ENCODE assay signal across 26 cellular contexts in the genomic region with DNA sequence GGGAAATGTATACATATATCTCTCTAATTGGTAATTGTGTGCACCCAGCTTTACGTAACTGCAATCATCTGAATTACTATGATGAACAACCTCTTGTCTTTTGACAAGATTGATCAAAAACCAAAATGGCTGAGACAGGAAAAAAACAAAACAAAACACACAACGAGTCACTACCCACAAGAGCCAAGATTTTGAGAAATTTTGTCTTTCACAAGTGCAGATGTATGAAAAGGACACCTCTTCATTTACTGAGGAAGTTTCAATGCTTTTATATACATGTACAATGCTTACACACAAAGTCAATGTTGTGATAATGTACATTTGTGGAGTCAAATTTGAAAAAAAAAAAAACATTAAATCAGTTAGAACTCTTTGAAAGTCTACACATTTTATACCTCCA.
"Had no signal": no experiment of that assay in that cellular context is flagged by ENCODE, and none has a peak within 500 bp of the region (broad histone marks: within the 10 kb centered on the region; RNA-seq: fewer than 3 reads in every experiment).

No MANE protein-coding gene starts in this region.

- H3K4me1 Mint-ChIP-seq: endodermal cell, WTC11 had no signal

- H3K9me3 Mint-ChIP-seq: activated CD4-positive, alpha-beta memory T cell treated with anti-CD3 and anti-CD28 coated beads, Interleukin-2, amount 10 ng/mL, durations not matched to agents 7 days and 5 days; natural killer cell treated with Interleukin-12 subunit alpha and Interleukin-12 subunit beta and Interleukin-15 and Interleukin-18, amount 100 ng/mL, for 72 hours; T-helper 1 cell treated with Interleukin-12 subunit alpha and Interleukin-12 subunit beta and Interleukin-4 antibody, amounts not matched to agents 30 μg/mL and 1 μg/mL, for 36 hours; type B pancreatic cell had no signal

- H3K4me3 ChIP-seq: adrenal gland, cardiac muscle cell, gastrocnemius medialis, ovary, prostate gland, spleen, thoracic aorta, vagina had no signal

- H3K27me3 ChIP-seq: adrenal gland, cardiac muscle cell, gastrocnemius medialis, ovary, spleen, vagina had no signal

- FAIRE-seq: islet of Langerhans had no signal

- H3K4me3 Mint-ChIP-seq: activated CD4-positive, alpha-beta memory T cell treated with anti-CD3 and anti-CD28 coated beads, Interleukin-2, amount 10 ng/mL, durations not matched to agents 7 days and 5 days; activated naive CD8-positive, alpha-beta T cell; endodermal cell; natural killer cell treated with Interleukin-12 subunit alpha and Interleukin-12 subunit beta and Interleukin-15 and Interleukin-18, amount 100 ng/mL, for 72 hours; T-helper 1 cell treated with Interleukin-12 subunit alpha and Interleukin-12 subunit beta and Interleukin-4 antibody, amounts not matched to agents 30 μg/mL and 1 μg/mL, for 36 hours; type B pancreatic cell; WTC11 had no signal

- H3K27me3 Mint-ChIP-seq: activated CD4-positive, alpha-beta memory T cell treated with anti-CD3 and anti-CD28 coated beads, Interleukin-2, amount 10 ng/mL, durations not matched to agents 7 days and 5 days; activated naive CD8-positive, alpha-beta T cell; natural killer cell treated with Interleukin-12 subunit alpha and Interleukin-12 subunit beta and Interleukin-15 and Interleukin-18, amount 100 ng/mL, for 72 hours; type B pancreatic cell had no signal

- H3K36me3 ChIP-seq: cardiac muscle cell, ovary, prostate gland, vagina had no signal

- H3K4me1 ChIP-seq: adrenal gland, gastrocnemius medialis, prostate gland, spleen, vagina had no signal

- H3K36me3 Mint-ChIP-seq: natural killer cell treated with Interleukin-12 subunit alpha and Interleukin-12 subunit beta and Interleukin-15 and Interleukin-18, amount 100 ng/mL, for 72 hours; type B pancreatic cell had no signal

- H3K27ac ChIP-seq: adrenal gland, cardiac muscle cell, epithelial cell of prostate, gastrocnemius medialis, ovary, prostate gland, spleen, thoracic aorta, vagina had no signal

- DNase-seq: activated CD4-positive, alpha-beta memory T cell treated with anti-CD3 and anti-CD28 coated beads, Interleukin-2, amount 10 ng/mL, durations not matched to agents 7 days and 5 days; activated CD4-positive, alpha-beta T cell treated with anti-CD3 and anti-CD28 coated beads for 4 hours; activated naive CD4-positive, alpha-beta T cell; adrenal gland; cortex of kidney; endodermal cell; gastrocnemius medialis; head of caudate nucleus; left ventricle myocardium superior; midbrain; ovary; spleen; stimulated activated CD4-positive, alpha-beta T cell treated with anti-CD3 and anti-CD28 coated beads, Interleukin-4, amount 100 ng/mL, for 1 hour; stimulated activated naive CD4-positive, alpha-beta T cell treated with Interleukin-2 at 50 U/mL for 16 hours; T1000 had no signal

- H3K27ac Mint-ChIP-seq: activated CD4-positive, alpha-beta memory T cell treated with anti-CD3 and anti-CD28 coated beads, Interleukin-2, amount 10 ng/mL, durations not matched to agents 7 days and 5 days; activated naive CD8-positive, alpha-beta T cell; endodermal cell; natural killer cell treated with Interleukin-12 subunit alpha and Interleukin-12 subunit beta and Interleukin-15 and Interleukin-18, amount 100 ng/mL, for 72 hours; T-helper 1 cell treated with Interleukin-12 subunit alpha and Interleukin-12 subunit beta and Interleukin-4 antibody, amounts not matched to agents 30 μg/mL and 1 μg/mL, for 36 hours; type B pancreatic cell; WTC11 had no signal

- H3K9me3 ChIP-seq: adrenal gland, gastrocnemius medialis, ovary, prostate gland, spleen, thoracic aorta, vagina had no signal

- ATAC-seq: gastrocnemius medialis; left ventricle myocardium superior; natural killer cell treated with Interleukin-12 subunit alpha and Interleukin-12 subunit beta and Interleukin-15 and Interleukin-18, amount 100 ng/mL, for 72 hours; WTC11 had no signal
